ENCODE assay signal across 19 cellular contexts in genomic region chr21:45571641-45572040, GRCh38. TPM values are rescaled to one million over a fixed set of nuclear protein-coding genes. Genes with fewer than 3 reads are reported as not detected.
DNase-seq lines count a peak whose midpoint lies in the region; ATAC-seq, FAIRE-seq and TF ChIP-seq lines count a peak whose summit lies in the region.
"Had no signal": no experiment of that assay in that cellular context is flagged by ENCODE, and none has a peak within 500 bp of the region (broad histone marks: within the 10 kb centered on the region; RNA-seq: fewer than 3 reads in every experiment).

No MANE protein-coding gene starts in this region.

- H2AFZ ChIP-seq in HepG2 (ENCODE audit: low read length), result no peak overlapping the region

- intact Hi-C loops in adrenal gland (cut with DNase I) (no loop called here), HepG2 (cut with micrococcal nuclease; ENCODE audit: unreplicated experiment) (no loop called here), sciatic nerve (cut with DNase I) (no loop called here)

- H3K4me1 ChIP-seq in BLaER1 treated with 17β-estradiol and CSF1 and Interleukin-3, amounts not matched to agents 10 nM and 100 nM, result peaks cover 0 to 59% (median 53%) of the 10 kb centered on the region in 10 experiments; a peak in 18 of 20 replicates
- H3K4me1 ChIP-seq in adrenal gland (replicated peaks in 1 of 2), result peaks cover 8 to 13% of the 10 kb centered on the region in 2 donors
- peaks cover 9% of the 10 kb centered on the region; the same call in 1 of the 2 replicates for H3K4me1 ChIP-seq in HepG2 (ENCODE audit: insufficient read depth, low read length)

- H3K79me2 ChIP-seq in HepG2 (ENCODE audit: insufficient read depth, low read length), result no peaks in the 10 kb centered on the region

- CTCF ChIA-PET in HepG2 (lab: Yijun Ruan, JAX; ENCODE audit: low intra/inter-chr PET ratio, low total read pairs), result no interaction called here

- ATAC-seq in HepG2, result peak; percentile 35
- no peak for ATAC-seq in sciatic nerve
- no peak for ATAC-seq in GM18517 (IDR thresholded peaks at IDR 0.05; ENCODE audit: unreplicated experiment)
- ATAC-seq: CD8-positive, alpha-beta T cell; Panc1 had no signal

- H3K4me3 ChIP-seq in BLaER1 treated with 17β-estradiol and CSF1 and Interleukin-3, amounts not matched to agents 10 nM and 100 nM, result no peak overlapping the region
- H3K4me3 ChIP-seq in adrenal gland (no peak overlapping the region), HepG2 (replicated peaks in 1 of 3; ENCODE audit: insufficient read depth in 1 of 3, low read depth in 2 of 3, low read length in 3 of 3) (no peak overlapping the region)

- H4K20me1 ChIP-seq in BLaER1 treated with 17β-estradiol and CSF1 and Interleukin-3, amounts not matched to agents 10 nM and 100 nM, result 0 out of 22 replicates have a peak, but pooled peaks cover 0 to under 1% (median 0%) of the 10 kb centered on the region in 11 experiments
- H4K20me1 ChIP-seq in HepG2 (ENCODE audit: insufficient read depth, low read length), result no peaks in the 10 kb centered on the region

- no peaks in the 10 kb centered on the region for H3K36me3 ChIP-seq in BLaER1 treated with 17β-estradiol and CSF1 and Interleukin-3, amounts not matched to agents 10 nM and 100 nM
- H3K36me3 ChIP-seq in adrenal gland (replicated peaks in 1 of 2) (no peaks in the 10 kb centered on the region), HepG2 (replicated peaks in 1 of 2; ENCODE audit: control insufficient read depth in 1 of 2, insufficient read depth in 2 of 2, low read length in 2 of 2) (no peaks in the 10 kb centered on the region)

- no peak for TF ChIP-seq CTCF in adrenal gland (IDR thresholded peaks at IDR 0.05)
- TF ChIP-seq CTCF in HepG2 (CRISPR knock-in tag; IDR thresholded peaks at IDR 0.05), result no peak

- POLR2A ChIA-PET in HepG2 (lab: Yijun Ruan, JAX), result no interaction called here

- in situ Hi-C loops in HepG2 (cut with HindIII; ENCODE audit: extremely low pct_ligation_motif_present, low pct_unique_long_range_greater_than_20kb), result no loop called here

- TF ChIP-seq POLR2A in adrenal gland (IDR thresholded peaks at IDR 0.05) (no peak), HepG2 (IDR thresholded peaks at IDR 0.05; ENCODE audit: insufficient read depth in 1 of 2, low read depth in 2 of 2, low read length in 2 of 2) (no peak)

- H3K4me2 ChIP-seq in BLaER1 treated with 17β-estradiol and CSF1 and Interleukin-3, amounts not matched to agents 10 nM and 100 nM, result peak overlapping the region in 9 of 11 experiments; percentile 21 to 83 (median 61); a peak in 17 of 22 replicates
- H3K4me2 ChIP-seq in HepG2 (ENCODE audit: low read depth, low read length), result no peak overlapping the region; the same call in 1 of the 2 replicates
- H3K4me2 ChIP-seq: KMS-11 had no signal

- H3K9ac ChIP-seq in BLaER1 treated with 17β-estradiol and CSF1 and Interleukin-3, amounts not matched to agents 10 nM and 100 nM, result 0 out of 22 replicates have a peak overlapping the region, but pooled peaks of 1 of the 11 experiments have one; percentile 28
- no peak overlapping the region for H3K9ac ChIP-seq in HepG2 (ENCODE audit: insufficient read depth, low read depth, low read length)
- H3K9ac ChIP-seq: KMS-11 had no signal

- no peaks in the 10 kb centered on the region for H3K9me3 ChIP-seq in BLaER1 treated with 17β-estradiol and CSF1 and Interleukin-3, amounts not matched to agents 10 nM and 100 nM (replicated peaks in 1 of 11)
- H3K9me3 ChIP-seq in adrenal gland (replicated peaks in 1 of 3), result no peaks in the 10 kb centered on the region
- H3K9me3 ChIP-seq in HepG2 (ENCODE audit: low read length), result no peaks in the 10 kb centered on the region

- TF ChIP-seq RAD21 in HepG2 (CRISPR knock-in tag; IDR thresholded peaks at IDR 0.05), result no peak

- no TSS peak for BruUV-seq in HepG2 (replicated peaks; lab: Mats Ljungman, UMichigan)

- no peak overlapping the region for H3K27ac ChIP-seq in BLaER1 treated with 17β-estradiol and CSF1 and Interleukin-3, amounts not matched to agents 10 nM and 100 nM
- H3K27ac ChIP-seq in adrenal gland, result peak overlapping the region in 4 of 5 donors; percentile 15 to 75 (median 44)
- H3K27ac ChIP-seq in HepG2 (ENCODE audit: extremely low read length, insufficient read depth, low read length), result no peak overlapping the region
- H3K27ac ChIP-seq: KMS-11 had no signal

- FAIRE-seq in HepG2 (lab: Jason Lieb, UNC), result no peak
- FAIRE-seq: H1 had no signal

- WGBS in adrenal gland, 4 donors, result 53 to 61% (median 59%) methylated on average over 15 of the region's 15 CpGs
- 26% methylated on average over 15 of the region's 15 CpGs for WGBS in HepG2 (ENCODE audit: low lambda C conversion rate)

- DNase-seq in adrenal gland (peak in 1 of 7 donors; percentile 19), HepG2 (ENCODE audit: low spot score) (no peak), sciatic nerve (ENCODE audit: low spot score) (peak; percentile 15), DMS79 (lab: John Stamatoyannopoulos, UW) (no peak), Ammon's horn (ENCODE audit: low spot score) (no peak), iPS-NIHi7 (ENCODE audit: extremely low spot score) (no peak)
- DNase-seq: AML-193; CD8-positive, alpha-beta T cell; NCI-H1092; NCI-H1694; NCI-H2107; NCI-H446 treated with DMSO at 0.1 percent for 48 hours; NCI-H774; Right ventricle myocardium superior had no signal

- TF ChIP-seq EP300 in HepG2 (IDR thresholded peaks at IDR 0.05; ENCODE audit: low read depth in 2 of 2, low read length in 2 of 2) (no peak), HepG2 (CRISPR knock-in tag; IDR thresholded peaks at IDR 0.05; ENCODE audit: borderline replicate concordance) (no peak)

- no peaks in the 10 kb centered on the region for H3K27me3 ChIP-seq in BLaER1 treated with 17β-estradiol and CSF1 and Interleukin-3, amounts not matched to agents 10 nM and 100 nM
- H3K27me3 ChIP-seq in adrenal gland, result no peaks in the 10 kb centered on the region
- H3K27me3 ChIP-seq in HepG2 (ENCODE audit: control insufficient read depth in 1 of 2, insufficient read depth in 2 of 2, low read length in 2 of 2), result peaks cover 8 to 80% of the 10 kb centered on the region in 2 experiments

TF ChIP-seq in HepG2, 621 proteins besides CTCF, POLR2A, EP300 and RAD21 (continues in another document):
- TF ChIP-seq ZNF33A (CRISPR knock-in tag; IDR thresholded peaks at IDR 0.05; ENCODE audit: borderline replicate concordance), result no peak
- TF ChIP-seq RNF219 (CRISPR knock-in tag; IDR thresholded peaks at IDR 0.05), result no peak
- TF ChIP-seq ZNF530 (CRISPR knock-in tag; IDR thresholded peaks at IDR 0.05; ENCODE audit: low read depth), result no peak
- no peak for TF ChIP-seq GMEB1 (CRISPR knock-in tag; IDR thresholded peaks at IDR 0.05; ENCODE audit: borderline replicate concordance)

RNA-seq across cellular contexts. Expression of gene SLC19A1, which starts 29.4 kb away (rescaled TPM):
- total RNA-seq in adrenal gland, result 10 to 100 TPM; 13.1 to 21.2 (median 18.9) TPM
- polyA plus RNA-seq in adrenal gland, result 10 to 100 TPM in 2 of 3 donors, 1 to 10 TPM in 1; 1.7 to 15.2 (median 14.2) TPM
- total RNA-seq in HepG2 (2016; rRNA removed; fragmentation: Illumina TruSeq; extraction: Trizol), result 12.6 and 21.8 TPM in 2 replicates
- total RNA-seq in HepG2 (2016; cell fraction: cytosol; rRNA removed; fragmentation: Illumina TruSeq; extraction: Trizol; ENCODE audit: low read depth), result 4.8 and 5.6 TPM in 2 replicates
- total RNA-seq in HepG2 (2016; cell fraction: insoluble cytoplasmic fraction; rRNA removed; fragmentation: Illumina TruSeq; extraction: Trizol), result 11.0 and 23.6 TPM in 2 replicates
- total RNA-seq in HepG2 (2016; cell fraction: membrane; rRNA removed; fragmentation: Illumina TruSeq; extraction: Trizol), result 10.8 TPM in 2 replicates
- 21.2 and 27.4 TPM in 2 replicates for total RNA-seq in HepG2 (2016; cell fraction: nucleus; rRNA removed; fragmentation: Illumina TruSeq; extraction: Trizol)
- polyA plus RNA-seq in HepG2 (2011; rRNA removed), result 23.0 and 31.0 TPM in 2 replicates
- 14.5 and 24.7 TPM in 2 replicates for polyA plus RNA-seq in HepG2 (2011; cell fraction: cytosol; rRNA removed)
- polyA plus RNA-seq in HepG2 (2011; cell fraction: nucleus; rRNA removed), result 49.0 and 62.1 TPM in 2 replicates
- 18.0 and 36.8 TPM in 2 replicates for polyA plus RNA-seq in HepG2 (2012)
- 3.7 and 4.0 TPM in 2 replicates for polyA plus RNA-seq in HepG2 (2016; cell fraction: cytosol; fragmentation: Illumina TruSeq; extraction: Trizol; ENCODE audit: low read depth)
- 11.1 and 13.0 TPM in 2 replicates for polyA plus RNA-seq in HepG2 (2016; cell fraction: insoluble cytoplasmic fraction; fragmentation: Illumina TruSeq; extraction: Trizol; ENCODE audit: low read depth)
- polyA plus RNA-seq in HepG2 (2016; cell fraction: membrane; fragmentation: Illumina TruSeq; extraction: Trizol; ENCODE audit: low read depth), result 6.4 and 7.2 TPM in 2 replicates
- polyA plus RNA-seq in HepG2 (2016; cell fraction: nucleus; fragmentation: Illumina TruSeq; extraction: Trizol; ENCODE audit: insufficient read depth, low read depth), result 44.5 and 46.0 TPM in 2 replicates
- 42.0 and 128 TPM in 2 replicates for polyA minus RNA-seq in HepG2 (2011; rRNA and poly(A)+ RNA removed; ENCODE audit: low replicate concordance)
- polyA minus RNA-seq in HepG2 (2011; cell fraction: cytosol; rRNA and poly(A)+ RNA removed), result 32.2 and 34.4 TPM in 2 replicates
- 12.2 and 14.7 TPM in 2 replicates for polyA minus RNA-seq in HepG2 (2011; cell fraction: nucleus; rRNA and poly(A)+ RNA removed)
- total RNA-seq in sciatic nerve, result 10.2 TPM

Comparison
In these comparisons a context has a peak if more than half of its experiments do, and no peak if none do; other contexts are left out.
1. H3K27ac ChIP-seq: peak in adrenal gland (4 of 5); none in BLaER1 treated with 17β-estradiol and CSF1 and Interleukin-3, amounts not matched to agents 10 nM and 100 nM (0 of 11) and HepG2 (single experiment).